Comparison of ENCODE assay signal across 1 cellular context in the genomic region with DNA sequence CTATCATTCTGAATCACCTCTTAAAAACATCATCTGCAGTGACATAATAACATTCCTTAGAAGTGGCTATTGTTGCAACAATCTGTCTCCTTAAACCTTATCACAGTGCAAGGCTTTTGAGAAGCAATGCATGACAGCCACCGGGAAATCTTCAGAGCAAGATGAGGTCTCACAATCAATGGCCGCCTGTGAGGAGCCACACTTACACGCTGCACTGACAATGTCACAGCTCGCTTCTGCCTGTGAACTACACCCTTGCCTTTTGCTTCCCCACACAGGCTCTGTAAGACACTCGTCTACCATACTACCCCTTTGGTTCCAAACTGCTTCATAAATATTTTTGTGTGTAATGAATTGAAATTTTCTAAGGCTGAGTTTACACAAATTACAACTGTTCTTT. TPM values are rescaled to one million over a fixed set of nuclear protein-coding genes. Genes with fewer than 3 reads are reported as not detected.
"Had no signal": no experiment of that assay in that cellular context is flagged by ENCODE, and none has a peak within 500 bp of the region (broad histone marks: within the 10 kb centered on the region; RNA-seq: fewer than 3 reads in every experiment).

No MANE protein-coding gene starts in this region.

RNA-seq across cellular contexts. Expression of a gene that starts 7.0 kb away (rescaled TPM):
- polyA plus RNA-seq: heart right ventricle had no signal
